ENCODE assay signal across 8 cellular contexts in the genomic region with DNA sequence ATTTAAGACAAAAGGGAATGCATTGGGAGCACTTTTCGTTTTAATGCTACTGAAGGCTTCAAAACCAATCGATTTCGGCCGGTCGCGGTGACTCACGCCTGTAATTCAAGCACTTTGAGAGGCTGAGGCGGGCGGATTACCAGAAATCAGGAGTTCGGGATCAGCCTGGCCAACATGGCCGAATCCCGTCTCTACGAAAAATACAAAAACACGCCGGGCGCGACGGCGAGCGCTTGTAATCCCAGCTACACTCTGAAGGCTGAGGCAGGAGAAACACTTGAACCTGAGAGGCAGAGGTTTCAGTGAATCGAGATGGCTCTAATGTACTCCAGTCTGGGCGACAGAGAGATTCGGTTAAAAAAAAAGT. TPM values are rescaled to one million over a fixed set of nuclear protein-coding genes. Genes with fewer than 3 reads are reported as not detected.
DNase-seq lines count a peak whose midpoint lies in the region; ATAC-seq and TF ChIP-seq lines count a peak whose summit lies in the region.

No MANE protein-coding gene starts in this region.

- peaks cover 32% of the 10 kb centered on the region for H3K4me1 Mint-ChIP-seq in brain

- no peak for TF ChIP-seq RAD21 in SK-N-SH (IDR thresholded peaks at IDR 0.05; ENCODE audit: low read length)

- H3K4me3 ChIP-seq in SK-N-SH (ENCODE audit: low read depth in 2 of 2, low read length in 1 of 2) (peak overlapping the region; percentile 78 to 84), spleen (peak overlapping the region; percentile 29 to 83 (median 48))

- peak; percentile 8 for ATAC-seq in HG02981 (IDR thresholded peaks at IDR 0.05; ENCODE audit: unreplicated experiment)
- ATAC-seq in HG03439 (IDR thresholded peaks at IDR 0.05; ENCODE audit: unreplicated experiment): no peak

- H3K27ac ChIP-seq in SK-N-SH (ENCODE audit: low read depth in 2 of 2, low read length in 1 of 2) (peak overlapping the region; percentile 93 to 99), spleen (peak overlapping the region; percentile 96 to 99 (median 99))

- peak overlapping the region; percentile 96 for H3K4me2 ChIP-seq in SK-N-SH

- H3K4me1 ChIP-seq in SK-N-SH (ENCODE audit: control insufficient read depth in 1 of 2, insufficient read depth in 2 of 2, low read depth in 1 of 2, low read length in 1 of 2) (peaks cover 4 to 21% of the 10 kb centered on the region in 2 experiments; a peak in 3 of 4 replicates), spleen (peaks cover 5 to 47% (median 29%) of the 10 kb centered on the region in 6 donors)

- POLR2A ChIA-PET in SK-N-SH (lab: Yijun Ruan, JAX): interaction anchor here (0.6 to 5.0 kb wide), 35 partner anchors 11 to 1872 kb away, joined by 3 to 114 read pairs (median 7); a partner anchor contains a TSS

- H3F3A ChIP-seq in SK-N-SH (replicated peaks; ENCODE audit: insufficient read depth): peaks cover 35% of the 10 kb centered on the region

- H3K27ac Mint-ChIP-seq in brain: peak overlapping the region; percentile 97 to 100 (median 98)

- peak overlapping the region; percentile 94 to 98 (median 96) for H3K4me3 Mint-ChIP-seq in brain

- H3K9me3 ChIP-seq in SK-N-SH: no peaks in the 10 kb centered on the region
- H3K9me3 ChIP-seq in spleen: peaks cover 0 to 28% (median 2%) of the 10 kb centered on the region in 8 donors

- DNase-seq in NCI-H345 (lab: John Stamatoyannopoulos, UW): peak; percentile 87
- DNase-seq in NCI-H345 treated with DMSO at 0.1 percent for 48 hours (lab: John Stamatoyannopoulos, UW; ENCODE audit: unreplicated experiment): no peak
- DNase-seq in SK-N-SH: no peak
- DNase-seq in islet precursor cell: peak; percentile 81
- peak; percentile 88 for DNase-seq in spleen

- H3K36me3 ChIP-seq in SK-N-SH (replicated peaks in 1 of 2; ENCODE audit: control insufficient read depth in 1 of 2, insufficient read depth in 2 of 2, low read length in 1 of 2) (no peaks in the 10 kb centered on the region), spleen (no peaks in the 10 kb centered on the region)

- peak overlapping the region; percentile 44 for H2AFZ ChIP-seq in SK-N-SH (ENCODE audit: low read depth)

- H4K20me1 ChIP-seq in SK-N-SH (ENCODE audit: insufficient read depth): no peaks in the 10 kb centered on the region

- 0% methylated on average over 23 of the region's 23 CpGs for WGBS in SK-N-SH (ENCODE audit: low lambda C conversion rate)
- 0 to 1% (median 1%) methylated on average over 23 of the region's 23 CpGs for WGBS in spleen, 5 donors

- no peaks in the 10 kb centered on the region for H3K36me3 Mint-ChIP-seq in brain

- H3K79me2 ChIP-seq in SK-N-SH (ENCODE audit: insufficient read depth): no peaks in the 10 kb centered on the region

- no peak for TF ChIP-seq EP300 in SK-N-SH (IDR thresholded peaks at IDR 0.05; ENCODE audit: borderline replicate concordance in 1 of 2, low read depth in 1 of 2, low read length in 1 of 2)

- CTCF ChIA-PET in SK-N-SH (lab: Yijun Ruan, JAX): interaction anchor here (1.0 to 3.7 kb wide), 3 partner anchors 11 to 28 kb away, joined by 4 to 28 read pairs (median 4); a partner anchor contains a TSS

- intact Hi-C loops in spleen (cut with DNase I; ENCODE audit: low total_unique reads): no loop called here

- TF ChIP-seq CTCF in SK-N-SH (IDR thresholded peaks at IDR 0.05) (no peak), brain (conservative IDR thresholded peaks at IDR 0.05) (no peak), spleen (IDR thresholded peaks at IDR 0.05 in 8 of 11, conservative IDR thresholded peaks at IDR 0.05 in 3 of 11) (no peak)

- H3K9me2 ChIP-seq in SK-N-SH: no peaks in the 10 kb centered on the region

- peak overlapping the region; percentile 90 for H3K9ac ChIP-seq in SK-N-SH

- no peaks in the 10 kb centered on the region for H3K27me3 ChIP-seq in SK-N-SH (ENCODE audit: insufficient read depth)
- H3K27me3 ChIP-seq in spleen (replicated peaks in 1 of 7): no peaks in the 10 kb centered on the region

- no peak for TF ChIP-seq POLR2A in spleen (IDR thresholded peaks at IDR 0.05)

- peaks cover 0 to 11% (median 0%) of the 10 kb centered on the region in 5 experiments for H3K9me3 Mint-ChIP-seq in brain

- H3K27me3 Mint-ChIP-seq in brain: peaks cover 9% of the 10 kb centered on the region

TF ChIP-seq in SK-N-SH, 30 proteins besides CTCF, POLR2A, EP300 and RAD21:
- 0 out of 2 replicates have a peak, but pooled peaks have one; percentile 27 for TF ChIP-seq ZBTB33 (IDR thresholded peaks at IDR 0.05; ENCODE audit: borderline replicate concordance, low read depth)
- TF ChIP-seq YY1 (IDR thresholded peaks at IDR 0.05; ENCODE audit: low read depth): peak; percentile 77; the same call in 1 of the 2 replicates
- TF ChIP-seq USF2 (IDR thresholded peaks at IDR 0.05; ENCODE audit: borderline replicate concordance, low read depth, low read length): no peak
- no peak for TF ChIP-seq TEAD4 (IDR thresholded peaks at IDR 0.05; ENCODE audit: borderline replicate concordance, insufficient read depth)
- TF ChIP-seq FOSL2 (IDR thresholded peaks at IDR 0.05; ENCODE audit: borderline replicate concordance, low read depth): peak; percentile 3; the same call in 1 of the 2 replicates

RNA-seq across cellular contexts. Expression of gene TRIM38, which starts 58.4 kb away (rescaled TPM):
- polyA plus RNA-seq in SK-N-SH (2012; rRNA removed): 0.62 and 0.88 TPM in 2 replicates
- 0.55 and 0.62 TPM in 2 replicates for polyA plus RNA-seq in SK-N-SH (2012; cell fraction: cytosol; rRNA removed)
- polyA plus RNA-seq in SK-N-SH (2012; cell fraction: nucleus; rRNA removed): 1.6 and 2.5 TPM in 2 replicates
- 0.22 TPM for polyA plus RNA-seq in brain (ENCODE audit: insufficient read depth, low read depth, low replicate concordance)
- 10 to 100 TPM; 25.7 to 34.4 (median 30.3) TPM for total RNA-seq in spleen
- 10 to 100 TPM in 1 of 3 donors, 1 to 10 TPM in 2; 8.0 to 14.4 (median 9.6) TPM for polyA plus RNA-seq in spleen

Comparison
In these comparisons a context has a peak if more than half of its experiments do, and no peak if none do; other contexts are left out.
1. DNase-seq: peak in NCI-H345 (single experiment), islet precursor cell (single experiment) and spleen (single experiment); none in NCI-H345 treated with DMSO at 0.1 percent for 48 hours (single experiment) and SK-N-SH (single experiment).